8 cellular contexts compared by ENCODE assay signal in the genomic region with DNA sequence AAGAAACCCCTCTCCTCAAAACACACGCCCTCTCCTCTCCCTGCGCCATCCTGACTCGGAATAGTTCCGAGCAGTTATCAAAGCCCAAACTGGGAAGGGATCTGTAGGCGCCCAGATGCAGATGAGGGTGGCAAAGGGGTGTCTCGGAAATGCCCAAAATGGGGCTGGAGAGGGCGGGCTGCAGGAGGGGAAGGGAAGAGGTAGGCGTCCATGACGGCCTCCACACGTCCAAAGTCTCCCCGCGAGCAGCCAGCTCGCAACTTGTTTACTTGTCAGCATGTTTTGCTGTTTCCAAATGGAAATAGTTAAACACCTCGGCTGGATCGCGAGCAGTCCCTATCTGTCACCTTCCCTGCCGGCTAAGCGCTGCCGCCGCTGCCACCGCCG. TPM values are rescaled to one million over a fixed set of nuclear protein-coding genes. Genes with fewer than 3 reads are reported as not detected.
DNase-seq lines count a peak whose midpoint lies in the region; ATAC-seq and TF ChIP-seq lines count a peak whose summit lies in the region.

No MANE protein-coding gene starts in this region.

- DNase-seq in activated CD4-positive, alpha-beta T cell treated with anti-CD3 and anti-CD28 coated beads for 36 hours: peak; percentile 30
- no peak for DNase-seq in activated CD4-positive, alpha-beta T cell treated with anti-CD3 and anti-CD28 coated beads, Interleukin-2, amount 50 U/mL, for 1 hour
- DNase-seq in activated naive CD8-positive, alpha-beta T cell treated with anti-CD3 and anti-CD28 coated beads for 36 hours: no peak
- no peak for DNase-seq in stimulated activated naive CD8-positive, alpha-beta T cell treated with anti-CD3 and anti-CD28 coated beads, Interleukin-15, amount 100 ng/mL, for 72 hours
- DNase-seq in H4 (ENCODE audit: low spot score): no peak
- DNase-seq in RWPE1 (ENCODE audit: low spot score): no peak

- no peaks in the 10 kb centered on the region for H3K9me3 ChIP-seq in iPS-20b (ENCODE audit: insufficient read depth, low read depth, low read length)

- H3K36me3 Mint-ChIP-seq in activated CD4-positive, alpha-beta T cell treated with anti-CD3 and anti-CD28 coated beads for 36 hours (ENCODE audit: low read depth): no peaks in the 10 kb centered on the region
- H3K36me3 Mint-ChIP-seq in activated naive CD8-positive, alpha-beta T cell treated with anti-CD3 and anti-CD28 coated beads for 36 hours: no peaks in the 10 kb centered on the region

- H3K36me3 ChIP-seq in iPS-20b (ENCODE audit: insufficient read depth, low read depth, low read length): no peaks in the 10 kb centered on the region

- peaks cover 49% of the 10 kb centered on the region for H3K27me3 Mint-ChIP-seq in activated CD4-positive, alpha-beta T cell treated with anti-CD3 and anti-CD28 coated beads for 36 hours
- peaks cover 68% of the 10 kb centered on the region for H3K27me3 Mint-ChIP-seq in activated naive CD8-positive, alpha-beta T cell treated with anti-CD3 and anti-CD28 coated beads for 36 hours
- H3K27me3 Mint-ChIP-seq in stimulated activated naive CD8-positive, alpha-beta T cell treated with anti-CD3 and anti-CD28 coated beads, Interleukin-15, amount 100 ng/mL, for 72 hours: peaks cover 76% of the 10 kb centered on the region

- no peak for TF ChIP-seq CTCF in RWPE1 (conservative IDR thresholded peaks at IDR 0.05; ENCODE audit: low read depth)

- peaks cover 23% of the 10 kb centered on the region for H3K4me1 Mint-ChIP-seq in activated CD4-positive, alpha-beta T cell treated with anti-CD3 and anti-CD28 coated beads for 36 hours
- peaks cover 19% of the 10 kb centered on the region for H3K4me1 Mint-ChIP-seq in activated naive CD8-positive, alpha-beta T cell treated with anti-CD3 and anti-CD28 coated beads for 36 hours
- H3K4me1 Mint-ChIP-seq in stimulated activated naive CD8-positive, alpha-beta T cell treated with anti-CD3 and anti-CD28 coated beads, Interleukin-15, amount 100 ng/mL, for 72 hours: peaks cover 29% of the 10 kb centered on the region

- H3K27ac Mint-ChIP-seq in activated CD4-positive, alpha-beta T cell treated with anti-CD3 and anti-CD28 coated beads for 36 hours: no peak overlapping the region
- no peak overlapping the region for H3K27ac Mint-ChIP-seq in activated naive CD8-positive, alpha-beta T cell treated with anti-CD3 and anti-CD28 coated beads for 36 hours
- H3K27ac Mint-ChIP-seq in stimulated activated naive CD8-positive, alpha-beta T cell treated with anti-CD3 and anti-CD28 coated beads, Interleukin-15, amount 100 ng/mL, for 72 hours: no peak overlapping the region

- H3K4me3 Mint-ChIP-seq in activated CD4-positive, alpha-beta T cell treated with anti-CD3 and anti-CD28 coated beads for 36 hours: peak overlapping the region; percentile 30
- peak overlapping the region; percentile 47 for H3K4me3 Mint-ChIP-seq in activated naive CD8-positive, alpha-beta T cell treated with anti-CD3 and anti-CD28 coated beads for 36 hours
- peak overlapping the region; percentile 49 to 65 for H3K4me3 Mint-ChIP-seq in stimulated activated naive CD8-positive, alpha-beta T cell treated with anti-CD3 and anti-CD28 coated beads, Interleukin-15, amount 100 ng/mL, for 72 hours

- CTCF ChIA-PET in activated CD4-positive, alpha-beta T cell treated with anti-CD3 and anti-CD28 coated beads for 36 hours (lab: Charles Lee): interaction anchor here (0.6 to 1.2 kb wide), 2 partner anchors 11 to 45 kb away, joined by 3 to 4 read pairs; no protein-coding TSS in a partner anchor
- CTCF ChIA-PET in RWPE1 (lab: Yijun Ruan, JAX): interaction anchor here (0.7 kb wide), 1 partner anchor 600 kb away, joined by 5 read pairs; no protein-coding TSS in a partner anchor

- peak overlapping the region; percentile 64 for H3K4me3 ChIP-seq in iPS-20b (ENCODE audit: low read length)

- peaks cover 4% of the 10 kb centered on the region; the same call in 1 of the 2 replicates for H3K4me1 ChIP-seq in iPS-20b (ENCODE audit: insufficient read depth, low read length)

- no peak overlapping the region for H3K9ac ChIP-seq in iPS-20b (ENCODE audit: low read depth, low read length)

- H3K27me3 ChIP-seq in iPS-20b (ENCODE audit: insufficient read depth, low read length): peaks cover 74% of the 10 kb centered on the region

- ATAC-seq in activated CD4-positive, alpha-beta T cell treated with anti-CD3 and anti-CD28 coated beads for 36 hours: no peak
- no peak for ATAC-seq in stimulated activated naive CD8-positive, alpha-beta T cell treated with anti-CD3 and anti-CD28 coated beads, Interleukin-15, amount 100 ng/mL, for 72 hours
- ATAC-seq in GM21576 (IDR thresholded peaks at IDR 0.05; ENCODE audit: unreplicated experiment): no peak

- H3K9me3 Mint-ChIP-seq in activated CD4-positive, alpha-beta T cell treated with anti-CD3 and anti-CD28 coated beads for 36 hours (ENCODE audit: low read depth): no peaks in the 10 kb centered on the region
- H3K9me3 Mint-ChIP-seq in activated naive CD8-positive, alpha-beta T cell treated with anti-CD3 and anti-CD28 coated beads for 36 hours: no peaks in the 10 kb centered on the region
- no peaks in the 10 kb centered on the region for H3K9me3 Mint-ChIP-seq in stimulated activated naive CD8-positive, alpha-beta T cell treated with anti-CD3 and anti-CD28 coated beads, Interleukin-15, amount 100 ng/mL, for 72 hours

- POLR2A ChIA-PET in activated CD4-positive, alpha-beta T cell treated with anti-CD3 and anti-CD28 coated beads for 36 hours (lab: Charles Lee): no interaction called here
- POLR2A ChIA-PET in RWPE1 (lab: Yijun Ruan, JAX; ENCODE audit: low non-redundant PET): no interaction called here

- H3K27ac ChIP-seq in iPS-20b (ENCODE audit: low read length): no peak overlapping the region
- no peak overlapping the region for H3K27ac ChIP-seq in RWPE1

- intact Hi-C loops in activated CD4-positive, alpha-beta T cell treated with anti-CD3 and anti-CD28 coated beads for 36 hours (cut with DNase I, micrococcal nuclease): loop anchor here (5.0 kb wide), 2 partner anchors 77 to 197 kb away; no protein-coding TSS in a partner anchor

RNA-seq across cellular contexts. Expression of a gene that starts 1.4 kb away (rescaled TPM):
- under 1 TPM; 0.78 to 0.88 TPM for total RNA-seq in activated CD4-positive, alpha-beta T cell treated with anti-CD3 and anti-CD28 coated beads for 36 hours
- total RNA-seq in activated naive CD8-positive, alpha-beta T cell treated with anti-CD3 and anti-CD28 coated beads for 36 hours: not detected
- 0.04 TPM in 1 of 2 replicates, not detected in the other for total RNA-seq in H4 (2014; rRNA removed; shearing (Covaris generic))
